7 cellular contexts compared by ENCODE assay signal in genomic region chr10:104045151-104046089, GRCh38. TPM values are rescaled to one million over a fixed set of nuclear protein-coding genes. Genes with fewer than 3 reads are reported as not detected.
DNase-seq lines count a peak whose midpoint lies in the region; ATAC-seq and TF ChIP-seq lines count a peak whose summit lies in the region.

No MANE protein-coding gene starts in this region.

- no peak for ATAC-seq in GM18502 (IDR thresholded peaks at IDR 0.05; ENCODE audit: poor library complexity, unreplicated experiment)

- intact Hi-C loops in ascending aorta (cut with DNase I), result loop anchor here (1.0 to 2.0 kb wide), 2 partner anchors 77 to 164 kb away; partner anchors contain the start of gene SFR1

- in situ Hi-C loops in G401 (cut with HindIII; ENCODE audit: low sequenced_read_pairs), result no loop called here

- DNase-seq in G401 (ENCODE audit: low spot score) (peak; percentile 43), HuH-7.5 (ENCODE audit: low spot score) (peak; percentile 53), ascending aorta (ENCODE audit: low spot score in 2 of 2) (peak in 1 of 2 donors; percentile 76), superior temporal gyrus (ENCODE audit: extremely low spot score) (peak; percentile 88)
- DNase-seq in central memory CD4-positive, alpha-beta T cell, result no peak

- TF ChIP-seq CTCF in ascending aorta (IDR thresholded peaks at IDR 0.05), result peak; percentile 38 to 60 (median 42)

- no peaks in the 10 kb centered on the region for H3K9me3 ChIP-seq in ascending aorta
- no peaks in the 10 kb centered on the region for H3K9me3 ChIP-seq in iPS-15b (ENCODE audit: control insufficient read depth, insufficient read depth, low read length)

- H3K36me3 ChIP-seq in ascending aorta (no peaks in the 10 kb centered on the region), iPS-15b (ENCODE audit: control insufficient read depth, insufficient read depth, low read length) (no peaks in the 10 kb centered on the region)

- H3K27ac ChIP-seq in ascending aorta, result no peak overlapping the region

- H3K4me3 ChIP-seq in ascending aorta (no peak overlapping the region), iPS-15b (ENCODE audit: low read depth, low read length) (no peak overlapping the region)

- peak overlapping the region; percentile 39 for H3K9ac ChIP-seq in iPS-15b (ENCODE audit: low read depth, low read length)

- H3K27me3 ChIP-seq in ascending aorta, result no peaks in the 10 kb centered on the region
- no peaks in the 10 kb centered on the region for H3K27me3 ChIP-seq in iPS-15b (ENCODE audit: control insufficient read depth, insufficient read depth, low read length)

- H3K4me1 ChIP-seq in ascending aorta (no peaks in the 10 kb centered on the region), iPS-15b (ENCODE audit: control insufficient read depth, insufficient read depth, low read length) (no peaks in the 10 kb centered on the region)

RNA-seq across cellular contexts. Expression of gene COL17A1, which starts 40.3 kb away (rescaled TPM):
- 0.03 and 0.06 TPM in 2 replicates for total RNA-seq in G401 (2014; rRNA removed; shearing (Covaris generic))
- 0.64 TPM for total RNA-seq in ascending aorta
